22 cellular contexts compared by ENCODE assay signal in genomic region chr7:107696330-107696946, GRCh38. TPM values are rescaled to one million over a fixed set of nuclear protein-coding genes. Genes with fewer than 3 reads are reported as not detected.
"Had no signal": no experiment of that assay in that cellular context is flagged by ENCODE, and none has a peak within 500 bp of the region (broad histone marks: within the 10 kb centered on the region; RNA-seq: fewer than 3 reads in every experiment).

No MANE protein-coding gene starts in this region.

- H3K4me1 ChIP-seq: colonic mucosa, neural progenitor cell, upper lobe of right lung had no signal

- H3K9me3 ChIP-seq: colonic mucosa, right atrium auricular region, thoracic aorta, upper lobe of right lung had no signal

- H3K4me3 ChIP-seq: colonic mucosa, neural progenitor cell, right atrium auricular region, thoracic aorta, upper lobe of right lung had no signal

- H2AFZ ChIP-seq: neural progenitor cell had no signal

- H3K27ac Mint-ChIP-seq: activated naive CD8-positive, alpha-beta T cell; naive thymus-derived CD4-positive, alpha-beta T cell; neural progenitor cell; progenitor cell of endocrine pancreas; stimulated activated naive CD8-positive, alpha-beta T cell treated with anti-CD3 and anti-CD28 coated beads, Interleukin-15, Interleukin-2, amounts not matched to agents 100 ng/mL and 50 ng/mL, for 24 hours had no signal

- DNase-seq: activated CD4-positive, alpha-beta T cell treated with anti-CD3 and anti-CD28 coated beads for 1 hour; activated CD8-positive, alpha-beta memory T cell treated with anti-CD3 and anti-CD28 coated beads for 24 hours; activated CD8-positive, alpha-beta memory T cell treated with anti-CD3 and anti-CD28 coated beads, Interleukin-2, amount 50 U/mL, for 48 hours; activated gamma-delta T cell treated with Interleukin-2 at 50 U/mL for 16 hours; anterior cingulate cortex; brain microvascular endothelial cell; central memory CD4-positive, alpha-beta T cell; colonic mucosa; erythroblast; mesenchymal stem cell; naive thymus-derived CD4-positive, alpha-beta T cell; stimulated activated CD4-positive, alpha-beta T cell treated with anti-CD3 and anti-CD28 coated beads, Interleukin-2, amount 100 ng/mL, for 24 hours; SW 1271; T-helper 2 cell; upper lobe of right lung; WERI-Rb-1 had no signal

- H3K36me3 ChIP-seq: brain microvascular endothelial cell, colonic mucosa, neural progenitor cell, right atrium auricular region, thoracic aorta, upper lobe of right lung, WERI-Rb-1 had no signal

- H3K36me3 Mint-ChIP-seq: activated naive CD8-positive, alpha-beta T cell; neural progenitor cell had no signal

- H3K9me3 Mint-ChIP-seq: naive thymus-derived CD4-positive, alpha-beta T cell; neural progenitor cell; stimulated activated naive CD8-positive, alpha-beta T cell treated with anti-CD3 and anti-CD28 coated beads, Interleukin-15, Interleukin-2, amounts not matched to agents 100 ng/mL and 50 ng/mL, for 24 hours had no signal

- H3K27ac ChIP-seq: brain microvascular endothelial cell, colonic mucosa, neural progenitor cell, right atrium auricular region, thoracic aorta, upper lobe of right lung, WERI-Rb-1 had no signal

- H3K4me2 ChIP-seq: neural progenitor cell had no signal

- H3K27me3 ChIP-seq: brain microvascular endothelial cell, colonic mucosa, neural progenitor cell, right atrium auricular region, upper lobe of right lung had no signal

- H3K4me3 Mint-ChIP-seq: activated naive CD8-positive, alpha-beta T cell; naive thymus-derived CD4-positive, alpha-beta T cell; neural progenitor cell; stimulated activated naive CD8-positive, alpha-beta T cell treated with anti-CD3 and anti-CD28 coated beads, Interleukin-15, Interleukin-2, amounts not matched to agents 100 ng/mL and 50 ng/mL, for 24 hours had no signal

- H3K4me1 Mint-ChIP-seq: naive thymus-derived CD4-positive, alpha-beta T cell had no signal

- H3K9ac ChIP-seq: neural progenitor cell had no signal

RNA-seq across cellular contexts. Expression of gene SLC26A4, which starts 35.8 kb away (rescaled TPM):
- polyA plus RNA-seq: naive thymus-derived CD4-positive, alpha-beta T cell had no signal
